Comparison of ENCODE assay signal across 1 cellular context in the genomic region with DNA sequence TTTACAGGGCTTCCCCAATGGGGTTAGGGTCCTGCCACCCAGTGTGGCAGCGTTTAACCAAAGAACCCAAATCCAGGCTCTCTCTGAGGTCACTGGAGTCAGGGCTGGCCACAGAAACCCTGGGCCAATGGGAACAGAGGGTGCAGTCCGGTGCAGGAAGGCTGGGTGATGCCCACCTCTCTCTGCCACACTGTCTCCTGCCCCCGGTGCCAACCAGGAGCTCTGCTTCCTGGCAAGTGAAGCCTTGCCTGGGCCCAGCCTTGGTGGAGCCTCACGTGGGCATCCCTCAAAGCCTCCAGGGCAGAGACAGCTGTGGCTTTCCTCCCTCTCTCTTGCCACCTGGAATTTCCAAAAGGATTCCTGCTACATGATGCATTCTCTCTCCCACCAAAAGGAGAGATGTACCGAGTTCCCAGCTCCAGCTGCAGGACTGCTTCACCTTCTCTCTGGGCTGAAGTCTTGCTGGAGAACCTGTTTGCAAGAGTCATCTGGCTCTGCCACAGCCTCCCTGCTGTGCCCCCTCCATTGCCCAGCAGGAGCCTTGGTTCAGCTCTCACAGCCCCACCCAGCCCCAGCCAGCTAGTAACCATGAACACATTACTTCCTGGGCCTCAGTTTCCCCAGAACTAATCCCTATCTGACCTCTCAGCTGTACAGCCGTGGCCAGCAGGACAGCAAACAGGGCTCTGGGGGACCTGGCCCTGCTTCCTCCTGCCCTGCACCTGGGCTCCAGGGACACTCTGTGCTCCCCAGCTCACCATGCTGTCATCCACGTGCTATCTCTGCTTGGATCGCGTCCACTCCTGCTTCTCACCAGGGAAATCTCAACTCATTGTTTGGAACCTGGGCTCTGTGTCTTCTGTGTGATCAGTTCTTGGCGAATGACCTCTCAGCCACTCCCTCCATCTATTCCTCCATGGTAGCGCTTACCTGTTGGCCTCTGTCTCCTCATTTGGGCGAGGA.
TF ChIP-seq lines count a peak whose summit lies in the region.

No MANE protein-coding gene starts in this region.

TF ChIP-seq in WTC11, 78 proteins besides CTCF, POLR2A, EP300 and RAD21 (continued from another document):
- TF ChIP-seq, protein P1, sequence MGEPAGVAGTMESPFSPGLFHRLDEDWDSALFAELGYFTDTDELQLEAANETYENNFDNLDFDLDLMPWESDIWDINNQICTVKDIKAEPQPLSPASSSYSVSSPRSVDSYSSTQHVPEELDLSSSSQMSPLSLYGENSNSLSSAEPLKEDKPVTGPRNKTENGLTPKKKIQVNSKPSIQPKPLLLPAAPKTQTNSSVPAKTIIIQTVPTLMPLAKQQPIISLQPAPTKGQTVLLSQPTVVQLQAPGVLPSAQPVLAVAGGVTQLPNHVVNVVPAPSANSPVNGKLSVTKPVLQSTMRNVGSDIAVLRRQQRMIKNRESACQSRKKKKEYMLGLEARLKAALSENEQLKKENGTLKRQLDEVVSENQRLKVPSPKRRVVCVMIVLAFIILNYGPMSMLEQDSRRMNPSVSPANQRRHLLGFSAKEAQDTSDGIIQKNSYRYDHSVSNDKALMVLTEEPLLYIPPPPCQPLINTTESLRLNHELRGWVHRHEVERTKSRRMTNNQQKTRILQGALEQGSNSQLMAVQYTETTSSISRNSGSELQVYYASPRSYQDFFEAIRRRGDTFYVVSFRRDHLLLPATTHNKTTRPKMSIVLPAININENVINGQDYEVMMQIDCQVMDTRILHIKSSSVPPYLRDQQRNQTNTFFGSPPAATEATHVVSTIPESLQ (CRISPR knock-in tag; IDR thresholded peaks at IDR 0.05) = no peak
TF ChIP-seq in WTC11: peak in this region for 0.
